Comparison of ENCODE assay signal across 9 cellular contexts in the genomic region with DNA sequence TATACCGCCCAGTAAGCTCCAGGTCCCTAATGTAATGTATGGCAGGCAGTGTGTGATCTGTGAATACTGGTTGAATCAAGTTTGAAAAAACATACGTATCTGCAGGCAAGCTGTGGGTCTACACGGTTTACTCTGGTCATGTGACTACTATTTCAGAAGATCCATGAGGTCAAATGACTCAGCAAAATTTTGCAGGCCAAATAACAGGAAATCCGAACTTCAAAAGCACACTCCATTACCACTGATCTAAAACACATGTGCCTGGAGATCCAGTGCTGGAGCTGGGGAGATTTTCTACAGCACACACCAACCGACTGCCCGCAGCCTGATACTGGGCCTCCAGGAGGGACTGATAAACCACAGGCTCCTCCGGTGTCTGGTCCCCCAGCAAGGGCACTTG.
A peak's percentile ranks its signal among the peaks of the same experiment; 100 is the strongest.
DNase-seq lines count a peak whose midpoint lies in the region; TF ChIP-seq lines count a peak whose summit lies in the region.
"Had no signal": no experiment of that assay in that cellular context is flagged by ENCODE, and none has a peak within 500 bp of the region (broad histone marks: within the 10 kb centered on the region; RNA-seq: fewer than 3 reads in every experiment).

No MANE protein-coding gene starts in this region.

- CTCF ChIA-PET in activated CD4-positive, alpha-beta memory T cell treated with anti-CD3 and anti-CD28 coated beads, Interleukin-2, amount 10 ng/mL, durations not matched to agents 7 days and 5 days (lab: Charles Lee) = interaction anchor here (0.8 kb wide), 1 partner anchor 51 kb away, joined by 3 read pairs; no protein-coding TSS in a partner anchor

- TF ChIP-seq CTCF in osteocyte (IDR thresholded peaks at IDR 0.05) (no peak), suprapubic skin (IDR thresholded peaks at IDR 0.05) (no peak)

- H3K4me1 Mint-ChIP-seq in osteocyte (ENCODE audit: unreplicated experiment) = peaks cover 44% of the 10 kb centered on the region
- H3K4me1 Mint-ChIP-seq in activated CD4-positive, alpha-beta memory T cell treated with anti-CD3 and anti-CD28 coated beads, Interleukin-2, amount 10 ng/mL, durations not matched to agents 7 days and 5 days = peaks cover 8% of the 10 kb centered on the region

- no peak for TF ChIP-seq POLR2A in suprapubic skin (IDR thresholded peaks at IDR 0.05)

- peaks cover 2% of the 10 kb centered on the region for H3K36me3 Mint-ChIP-seq in osteocyte (ENCODE audit: unreplicated experiment)
- H3K36me3 Mint-ChIP-seq in activated CD4-positive, alpha-beta memory T cell treated with anti-CD3 and anti-CD28 coated beads, Interleukin-2, amount 10 ng/mL, durations not matched to agents 7 days and 5 days (ENCODE audit: low read depth) = no peaks in the 10 kb centered on the region

- no peaks in the 10 kb centered on the region for H3K27me3 ChIP-seq in suprapubic skin

- H3K36me3 ChIP-seq in suprapubic skin = no peaks in the 10 kb centered on the region

- WGBS in suprapubic skin = 57% methylated on average over 7 of the region's 7 CpGs

- H3K27ac Mint-ChIP-seq in osteocyte (ENCODE audit: unreplicated experiment) = peak overlapping the region; percentile 82
- H3K27ac Mint-ChIP-seq in activated CD4-positive, alpha-beta memory T cell treated with anti-CD3 and anti-CD28 coated beads, Interleukin-2, amount 10 ng/mL, durations not matched to agents 7 days and 5 days = no peak overlapping the region

- H3K27ac ChIP-seq in suprapubic skin = no peak overlapping the region

- H3K9me3 Mint-ChIP-seq in osteocyte (ENCODE audit: unreplicated experiment) = peaks cover 6% of the 10 kb centered on the region
- no peaks in the 10 kb centered on the region for H3K9me3 Mint-ChIP-seq in activated CD4-positive, alpha-beta memory T cell treated with anti-CD3 and anti-CD28 coated beads, Interleukin-2, amount 10 ng/mL, durations not matched to agents 7 days and 5 days

- H3K4me3 ChIP-seq in suprapubic skin = no peak overlapping the region

- H3K9me3 ChIP-seq in suprapubic skin = no peaks in the 10 kb centered on the region

- peaks cover 15% of the 10 kb centered on the region for H3K4me1 ChIP-seq in suprapubic skin

- TF ChIP-seq EP300 in suprapubic skin (IDR thresholded peaks at IDR 0.05) = no peak

- DNase-seq in ELF-1 (ENCODE audit: low read depth, low spot score) (peak; percentile 72), OCI-M1 (lab: John Stamatoyannopoulos, UW) (peak; percentile 95), fibroblast of gingiva (ENCODE audit: low read depth) (peak; percentile 96), osteocyte (ENCODE audit: extremely low spot score, unreplicated experiment) (peak; percentile 83), suprapubic skin (ENCODE audit: low spot score in 2 of 2) (no peak), NCI-H1930 (lab: John Stamatoyannopoulos, UW) (no peak), NCI-H82 (lab: John Stamatoyannopoulos, UW) (no peak)
- no peak for DNase-seq in activated CD4-positive, alpha-beta memory T cell treated with anti-CD3 and anti-CD28 coated beads, Interleukin-2, amount 10 ng/mL, durations not matched to agents 7 days and 5 days
- DNase-seq: nucleus accumbens had no signal

- no peak overlapping the region for H3K4me3 Mint-ChIP-seq in osteocyte (ENCODE audit: unreplicated experiment)
- no peak overlapping the region for H3K4me3 Mint-ChIP-seq in activated CD4-positive, alpha-beta memory T cell treated with anti-CD3 and anti-CD28 coated beads, Interleukin-2, amount 10 ng/mL, durations not matched to agents 7 days and 5 days

- POLR2A ChIA-PET in activated CD4-positive, alpha-beta memory T cell treated with anti-CD3 and anti-CD28 coated beads, Interleukin-2, amount 10 ng/mL, durations not matched to agents 7 days and 5 days (lab: Charles Lee) = interaction anchor here (1.3 kb wide), 1 partner anchor 10 kb away, joined by 3 read pairs; no protein-coding TSS in a partner anchor

- H3K27me3 Mint-ChIP-seq in osteocyte (ENCODE audit: unreplicated experiment) = no peaks in the 10 kb centered on the region
- H3K27me3 Mint-ChIP-seq in activated CD4-positive, alpha-beta memory T cell treated with anti-CD3 and anti-CD28 coated beads, Interleukin-2, amount 10 ng/mL, durations not matched to agents 7 days and 5 days = peaks cover 12% of the 10 kb centered on the region

Comparison
In these comparisons a context has a peak if more than half of its experiments do, and no peak if none do; other contexts are left out.
1. DNase-seq: peak in ELF-1 (single experiment), OCI-M1 (single experiment), fibroblast of gingiva (single experiment) and osteocyte (single experiment); none in suprapubic skin (0 of 2), NCI-H1930 (0 of 2), NCI-H82 (single experiment) and activated CD4-positive, alpha-beta memory T cell treated with anti-CD3 and anti-CD28 coated beads, Interleukin-2, amount 10 ng/mL, durations not matched to agents 7 days and 5 days (single experiment).